ENCODE assay signal across 11 cellular contexts in genomic region chr6:99416892-99417767, GRCh38. TPM values are rescaled to one million over a fixed set of nuclear protein-coding genes. Genes with fewer than 3 reads are reported as not detected.
DNase-seq lines count a peak whose midpoint lies in the region; ATAC-seq and TF ChIP-seq lines count a peak whose summit lies in the region.
"Had no signal": no experiment of that assay in that cellular context is flagged by ENCODE, and none has a peak within 500 bp of the region (broad histone marks: within the 10 kb centered on the region; RNA-seq: fewer than 3 reads in every experiment).

No MANE protein-coding gene starts in this region.

- TF ChIP-seq CTCF in brain microvascular endothelial cell (IDR thresholded peaks at IDR 0.05; ENCODE audit: low read depth, low read length, missing control alignments), result no peak

- WGBS in GM23248 (ENCODE audit: low coverage in 1 of 2, low lambda C conversion rate in 2 of 2, missing lambda C conversion rate in 2 of 2), 2 experiments, result 88 to 89% methylated on average over 9 of the region's 9 CpGs

- H3K27me3 ChIP-seq in GM23248 (replicated peaks; ENCODE audit: insufficient read depth), result no peaks in the 10 kb centered on the region
- no peaks in the 10 kb centered on the region for H3K27me3 ChIP-seq in brain microvascular endothelial cell (replicated peaks)

- no peak overlapping the region for H2AFZ ChIP-seq in GM23248

- H3K9me2 ChIP-seq in GM23248 (ENCODE audit: insufficient read depth), result no peaks in the 10 kb centered on the region

- in situ Hi-C loops in GM23248 (cut with MboI) (no loop called here), brain microvascular endothelial cell (cut with HindIII; ENCODE audit: low pct_ligation_motif_present, low sequenced_read_pairs) (no loop called here)

- H3K9me3 ChIP-seq in GM23248 (ENCODE audit: low read depth), result no peaks in the 10 kb centered on the region

- ATAC-seq in HG03460 (IDR thresholded peaks at IDR 0.05; ENCODE audit: unreplicated experiment), result peak; percentile 83
- ATAC-seq in stimulated activated naive B cell treated with anti-CD40 and anti-IgM and Interleukin-4, amounts not matched to agents 10 μg/mL and 1 μg/mL and 100 μg/mL, for 72 hours (replicated peaks), result peak; percentile 81 to 90

- H3K79me2 ChIP-seq in GM23248 (ENCODE audit: insufficient read depth), result peaks cover 100% of the 10 kb centered on the region

- H3K27ac ChIP-seq in GM23248, result no peak overlapping the region
- H3K27ac ChIP-seq in brain microvascular endothelial cell, result no peak overlapping the region

- no peaks in the 10 kb centered on the region for H3K27me3 Mint-ChIP-seq in activated T-cell treated with anti-CD3 and anti-CD28 coated beads, Interleukin-2, amount 50 U/mL, for 24 hours
- H3K27me3 Mint-ChIP-seq in stimulated activated naive B cell treated with anti-CD40 and anti-IgM and Interleukin-4, amounts not matched to agents 10 μg/mL and 1 μg/mL and 100 μg/mL, for 72 hours, result no peaks in the 10 kb centered on the region

- H3K4me1 ChIP-seq in GM23248 (ENCODE audit: insufficient read depth), result peaks cover 23% of the 10 kb centered on the region

- DNase-seq in activated T-cell treated with anti-CD3 and anti-CD28 coated beads, Interleukin-2, amount 50 U/mL, for 24 hours, result no peak
- DNase-seq in activated T-cell treated with anti-CD3 and anti-CD28 coated beads for 4 hours, result no peak
- DNase-seq in GM23248, result no peak
- no peak for DNase-seq in stimulated activated naive B cell treated with anti-CD40 and anti-IgM and Interleukin-4, amounts not matched to agents 10 μg/mL and 1 μg/mL and 100 μg/mL, for 72 hours
- DNase-seq in NCI-H2081 (lab: John Stamatoyannopoulos, UW), result no peak
- no peak for DNase-seq in NCI-H1417 treated with DMSO at 0.1 percent for 48 hours (lab: John Stamatoyannopoulos, UW)
- DNase-seq in brain microvascular endothelial cell, result no peak
- DNase-seq: mesenchymal stem cell, NCI-H1694 treated with DMSO at 0.1 percent for 48 hours, SW 1271 had no signal

- peaks cover 67% of the 10 kb centered on the region for H3K36me3 Mint-ChIP-seq in activated T-cell treated with anti-CD3 and anti-CD28 coated beads, Interleukin-2, amount 50 U/mL, for 24 hours (ENCODE audit: low read depth)
- H3K36me3 Mint-ChIP-seq in stimulated activated naive B cell treated with anti-CD40 and anti-IgM and Interleukin-4, amounts not matched to agents 10 μg/mL and 1 μg/mL and 100 μg/mL, for 72 hours, result peaks cover 16 to 26% of the 10 kb centered on the region in 2 donors

- H3K36me3 ChIP-seq in GM23248 (ENCODE audit: low read depth), result peaks cover 13% of the 10 kb centered on the region; the same call in 1 of the 2 replicates
- no peaks in the 10 kb centered on the region for H3K36me3 ChIP-seq in brain microvascular endothelial cell (replicated peaks)

- H3K4me1 Mint-ChIP-seq in activated T-cell treated with anti-CD3 and anti-CD28 coated beads, Interleukin-2, amount 50 U/mL, for 24 hours (ENCODE audit: low read depth), result peaks cover 70% of the 10 kb centered on the region
- H3K4me1 Mint-ChIP-seq in stimulated activated naive B cell treated with anti-CD40 and anti-IgM and Interleukin-4, amounts not matched to agents 10 μg/mL and 1 μg/mL and 100 μg/mL, for 72 hours, result peaks cover 18 to 51% of the 10 kb centered on the region in 2 donors

- peaks cover 29% of the 10 kb centered on the region; the same call in 1 of the 2 replicates for H4K20me1 ChIP-seq in GM23248 (ENCODE audit: insufficient read depth)

- peak overlapping the region; percentile 48 for H3K4me3 Mint-ChIP-seq in activated T-cell treated with anti-CD3 and anti-CD28 coated beads, Interleukin-2, amount 50 U/mL, for 24 hours
- peak overlapping the region in 1 of 2 donors; percentile 41 for H3K4me3 Mint-ChIP-seq in stimulated activated naive B cell treated with anti-CD40 and anti-IgM and Interleukin-4, amounts not matched to agents 10 μg/mL and 1 μg/mL and 100 μg/mL, for 72 hours

- H3K4me3 ChIP-seq in GM23248 (no peak overlapping the region), brain microvascular endothelial cell (ENCODE audit: low read depth, low read length) (no peak overlapping the region)

- no peak overlapping the region for H3K9ac ChIP-seq in GM23248

- no peaks in the 10 kb centered on the region for H3K9me3 Mint-ChIP-seq in activated T-cell treated with anti-CD3 and anti-CD28 coated beads, Interleukin-2, amount 50 U/mL, for 24 hours
- H3K9me3 Mint-ChIP-seq in stimulated activated naive B cell treated with anti-CD40 and anti-IgM and Interleukin-4, amounts not matched to agents 10 μg/mL and 1 μg/mL and 100 μg/mL, for 72 hours, result no peaks in the 10 kb centered on the region

- no peaks in the 10 kb centered on the region for H3F3A ChIP-seq in GM23248 (ENCODE audit: insufficient read depth)

- H3K4me2 ChIP-seq in GM23248 (ENCODE audit: unreplicated experiment), result peak overlapping the region; percentile 1

- H3K27ac Mint-ChIP-seq in activated T-cell treated with anti-CD3 and anti-CD28 coated beads, Interleukin-2, amount 50 U/mL, for 24 hours, result peak overlapping the region; percentile 84
- peak overlapping the region; percentile 84 for H3K27ac Mint-ChIP-seq in stimulated activated naive B cell treated with anti-CD40 and anti-IgM and Interleukin-4, amounts not matched to agents 10 μg/mL and 1 μg/mL and 100 μg/mL, for 72 hours

RNA-seq across cellular contexts. Expression of gene PNISR, which starts 8.0 kb away (rescaled TPM):
- 46.6 and 56.3 TPM in 2 replicates for total RNA-seq in GM23248 (2014; rRNA removed; shearing (Covaris generic))
- 40.0 and 55.8 TPM in 2 replicates for polyA plus RNA-seq in GM23248 (2016; fragmentation: Nextera tagmentation; extraction: Ambion mirVana)

RNA-seq across cellular contexts. Expression of gene COQ3, which starts 23.1 kb away (rescaled TPM):
- 2.5 and 3.5 TPM in 2 replicates for total RNA-seq in GM23248 (2014; rRNA removed; shearing (Covaris generic))
- 8.5 and 8.8 TPM in 2 replicates for polyA plus RNA-seq in GM23248 (2016; fragmentation: Nextera tagmentation; extraction: Ambion mirVana)
